Comparison of ENCODE assay signal across 8 cellular contexts in the genomic region with DNA sequence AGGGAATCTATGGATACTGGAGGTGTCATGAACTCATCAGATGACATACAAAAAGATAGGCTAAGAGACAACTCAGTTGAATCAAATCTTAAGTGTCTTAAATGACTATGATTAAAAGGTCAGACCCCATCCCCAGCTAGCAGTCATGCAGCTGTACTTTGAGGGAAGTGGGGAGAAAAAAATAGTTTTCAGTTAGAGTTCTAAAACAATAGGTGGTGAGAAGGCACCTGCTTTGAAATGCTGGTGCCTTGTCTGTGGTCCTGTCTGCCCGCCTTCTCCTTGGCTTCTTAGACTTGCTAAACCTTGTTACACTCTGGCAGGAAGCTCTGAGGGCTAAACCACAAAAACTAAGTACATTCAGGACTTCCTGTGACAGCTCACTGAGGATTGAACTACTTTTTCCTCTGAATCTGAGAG. TPM values are rescaled to one million over a fixed set of nuclear protein-coding genes. Genes with fewer than 3 reads are reported as not detected.
DNase-seq lines count a peak whose midpoint lies in the region; ATAC-seq and TF ChIP-seq lines count a peak whose summit lies in the region.

No MANE protein-coding gene starts in this region.

- no peak overlapping the region for H3K4me3 ChIP-seq in lower lobe of right lung

- no peak for TF ChIP-seq CTCF in CD4-positive, alpha-beta T cell (IDR thresholded peaks at IDR 0.05)
- no peak for TF ChIP-seq CTCF in lower lobe of right lung (IDR thresholded peaks at IDR 0.05)

- CTCF ChIA-PET in CD4-positive, alpha-beta T cell (lab: Charles Lee): interaction anchor here (0.6 to 6.3 kb wide), 14 partner anchors 9 to 217 kb away, joined by 3 to 62 read pairs (median 6); partner anchors contain the start of gene CD2

- peaks cover 53% of the 10 kb centered on the region for H3K36me3 Mint-ChIP-seq in CD4-positive, alpha-beta T cell (ENCODE audit: low read depth)

- H3K9me3 Mint-ChIP-seq in CD4-positive, alpha-beta T cell: peaks cover 2% of the 10 kb centered on the region

- H3K27me3 Mint-ChIP-seq in CD4-positive, alpha-beta T cell: no peaks in the 10 kb centered on the region

- H3K27me3 ChIP-seq in CD4-positive, alpha-beta T cell (ENCODE audit: control insufficient read depth, insufficient read depth, low read length): no peaks in the 10 kb centered on the region
- H3K27me3 ChIP-seq in lower lobe of right lung (ENCODE audit: low read depth): no peaks in the 10 kb centered on the region

- peaks cover 18% of the 10 kb centered on the region for H3K4me1 ChIP-seq in lower lobe of right lung

- peaks cover 97% of the 10 kb centered on the region for H3K4me1 Mint-ChIP-seq in CD4-positive, alpha-beta T cell (ENCODE audit: low read depth)

- intact Hi-C loops in CD4-positive, alpha-beta T cell (cut with DNase I, micrococcal nuclease): loop anchor here in 1 of 2 experiments (1.0 to 10.0 kb wide), 4 partner anchors 32 to 285 kb away; no protein-coding TSS in a partner anchor
- intact Hi-C loops in lower lobe of right lung (cut with DNase I): no loop called here

- no peaks in the 10 kb centered on the region for H3K9me3 ChIP-seq in CD4-positive, alpha-beta T cell (ENCODE audit: control insufficient read depth, low read length)
- H3K9me3 ChIP-seq in lower lobe of right lung: no peaks in the 10 kb centered on the region

- peak; percentile 79 for ATAC-seq in CD4-positive, alpha-beta T cell (ENCODE audit: poor library complexity)
- ATAC-seq in GM19467 (IDR thresholded peaks at IDR 0.05; ENCODE audit: unreplicated experiment) (peak; percentile 83), HG03571 (IDR thresholded peaks at IDR 0.05; ENCODE audit: unreplicated experiment) (peak; percentile 66), lower lobe of right lung (peak; percentile 69 to 70)

- H3K4me3 Mint-ChIP-seq in CD4-positive, alpha-beta T cell: peak overlapping the region; percentile 66

- peak overlapping the region; percentile 88 for H3K27ac ChIP-seq in CD4-positive, alpha-beta T cell (ENCODE audit: low read depth, low read length)
- H3K27ac ChIP-seq in lower lobe of right lung: no peak overlapping the region

- DNase-seq in CD4-positive, alpha-beta T cell: peak in 9 of 10 experiments; percentile 60 to 84 (median 68)
- DNase-seq in activated CD4-positive, alpha-beta T cell treated with anti-CD3 and anti-CD28 coated beads, Interleukin-2, amount 50 U/mL, for 48 hours: peak; percentile 69 to 73
- DNase-seq in lower lobe of right lung (no peak), middle frontal gyrus (ENCODE audit: extremely low spot score, low spot score) (no peak), HUDEP-2 (lab: John Stamatoyannopoulos, UW; ENCODE audit: unreplicated experiment in 76 of 76) (no peak), AG20443 (ENCODE audit: low spot score) (no peak)

- H3K36me3 ChIP-seq in lower lobe of right lung: no peaks in the 10 kb centered on the region

- peak overlapping the region; percentile 99 for H3K27ac Mint-ChIP-seq in CD4-positive, alpha-beta T cell

- POLR2A ChIA-PET in CD4-positive, alpha-beta T cell (lab: Charles Lee): interaction anchor here (0.6 to 15.0 kb wide), 29 partner anchors 9 to 889 kb away, joined by 3 to 412 read pairs (median 5); partner anchors contain the start of genes CD101, CD2, MAN1A2 and TTF2

RNA-seq across cellular contexts. Expression of gene CD2, which starts 15.3 kb away (rescaled TPM):
- 100 to 1,000 TPM; 150 to 151 TPM for total RNA-seq in CD4-positive, alpha-beta T cell
- total RNA-seq in lower lobe of right lung: 9.8 TPM

Comparison
In these comparisons a context has a peak if more than half of its experiments do, and no peak if none do; other contexts are left out.
1. DNase-seq: peak in CD4-positive, alpha-beta T cell (9 of 10) and activated CD4-positive, alpha-beta T cell treated with anti-CD3 and anti-CD28 coated beads, Interleukin-2, amount 50 U/mL, for 48 hours (2 of 2); none in lower lobe of right lung (single experiment), middle frontal gyrus (single experiment), HUDEP-2 (0 of 76) and AG20443 (single experiment).
2. RNA of gene CD2, which starts 15.3 kb away (total RNA-seq): 150 to 151 TPM in CD4-positive, alpha-beta T cell; 9.8 TPM in lower lobe of right lung (single experiment); every median in the first group is over 10 times any median in the second.
3. Peak in every context shown above with its lines, with median percentiles within 50 percentile points of each other: ATAC-seq.